Comparison of ENCODE assay signal across 2 cellular contexts in genomic region chr22:43101306-43101705, GRCh38.
TF ChIP-seq lines count a peak whose summit lies in the region.

No MANE protein-coding gene starts in this region.

TF ChIP-seq in IMR-90, 13 proteins besides CTCF, POLR2A, EP300 and RAD21:
- TF ChIP-seq RFX5 (IDR thresholded peaks at IDR 0.05; ENCODE audit: low read depth, low read length) (no peak), NFE2L2 (IDR thresholded peaks at IDR 0.05; ENCODE audit: low read depth, low read length) (no peak), MXI1 (IDR thresholded peaks at IDR 0.05; ENCODE audit: borderline replicate concordance, low read depth, low read length) (no peak), MAFK (IDR thresholded peaks at IDR 0.05; ENCODE audit: low read depth, low read length) (no peak), BHLHE40 (IDR thresholded peaks at IDR 0.05; ENCODE audit: low read depth, low read length) (no peak), ELK1 (IDR thresholded peaks at IDR 0.05; ENCODE audit: borderline replicate concordance, low read depth, low read length) (no peak), CHD1 (IDR thresholded peaks at IDR 0.05; ENCODE audit: low read depth, low read length) (no peak)
TF ChIP-seq in IMR-90: peak in this region for 0.

TF ChIP-seq in endothelial cell of umbilical vein, 7 proteins besides CTCF, POLR2A, EP300 and RAD21:
- TF ChIP-seq EZH2 (IDR thresholded peaks at IDR 0.05; ENCODE audit: borderline replicate concordance, low read depth, low read length, severe bottlenecking) (no peak), POLR2AphosphoS5 (IDR thresholded peaks at IDR 0.05; ENCODE audit: insufficient read depth, low read depth, low read length) (no peak), GATA2 (IDR thresholded peaks at IDR 0.05; ENCODE audit: insufficient read depth, insufficient read length, low read depth, low read length) (no peak), MAX (IDR thresholded peaks at IDR 0.05; ENCODE audit: insufficient read depth, insufficient read length) (no peak), MYC (IDR thresholded peaks at IDR 0.05; ENCODE audit: low read depth, low read length) (no peak), JUN (IDR thresholded peaks at IDR 0.05; ENCODE audit: borderline replicate concordance, insufficient read depth, insufficient read length, low read depth) (no peak), FOS (IDR thresholded peaks at IDR 0.05; ENCODE audit: borderline replicate concordance, insufficient read depth, low read length) (no peak)
